ENCODE assay signal across 10 cellular contexts in the genomic region with DNA sequence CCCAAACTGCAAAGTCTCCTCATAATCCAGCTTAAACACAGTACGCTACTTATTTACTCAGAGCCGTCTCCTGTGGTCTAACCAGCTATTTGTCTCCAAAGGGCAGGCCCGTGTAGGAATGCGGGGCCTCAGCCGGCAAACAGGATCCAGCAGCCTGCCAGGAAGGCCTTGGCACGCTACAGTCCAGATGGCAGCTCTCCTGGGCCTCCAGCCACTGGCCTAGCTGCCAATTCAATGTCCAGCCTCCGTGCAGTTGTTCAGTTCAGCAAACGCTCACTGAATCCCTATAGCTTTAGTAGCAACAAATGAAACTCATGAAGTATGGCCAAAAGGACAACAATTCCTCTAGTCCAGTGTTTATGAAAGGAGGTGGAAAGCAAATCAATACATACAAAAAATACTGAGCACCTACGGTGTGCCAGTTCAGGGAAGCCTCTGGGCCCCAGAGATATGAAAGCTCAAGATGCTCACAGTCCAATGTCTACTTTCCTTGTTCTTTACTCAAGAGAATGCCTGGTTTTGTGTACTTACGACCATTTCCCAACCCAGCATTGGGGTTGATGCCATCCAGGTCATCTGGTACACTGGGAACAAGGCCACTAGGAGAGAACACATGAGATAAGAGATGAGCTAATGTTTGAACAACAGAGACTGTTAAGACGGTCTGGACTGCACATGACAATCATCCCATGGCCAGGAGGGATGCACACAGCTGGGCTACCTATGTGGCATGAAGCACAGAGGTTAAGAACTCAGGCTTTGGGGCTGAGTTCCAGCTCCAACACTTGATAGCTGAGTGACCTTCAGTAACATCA. TPM values are rescaled to one million over a fixed set of nuclear protein-coding genes. Genes with fewer than 3 reads are reported as not detected.
A peak's percentile ranks its signal among the peaks of the same experiment; 100 is the strongest.
DNase-seq lines count a peak whose midpoint lies in the region; ATAC-seq, FAIRE-seq and TF ChIP-seq lines count a peak whose summit lies in the region.
"Had no signal": no experiment of that assay in that cellular context is flagged by ENCODE, and none has a peak within 500 bp of the region (broad histone marks: within the 10 kb centered on the region; RNA-seq: fewer than 3 reads in every experiment).

No MANE protein-coding gene starts in this region.

- peaks cover 49% of the 10 kb centered on the region for H3K79me2 ChIP-seq in astrocyte (ENCODE audit: insufficient read depth, low read length)

- DNase-seq in astrocyte (ENCODE audit: low read depth) (peak; percentile 91), left cardiac atrium (peak; percentile 65), psoas muscle (peak; percentile 68 to 87), DMS114 treated with DMSO at 0.1 percent for 48 hours (lab: John Stamatoyannopoulos, UW; ENCODE audit: unreplicated experiment) (no peak), NCI-H2107 (lab: John Stamatoyannopoulos, UW) (no peak)
- no peak for DNase-seq in activated CD4-positive, alpha-beta T cell treated with anti-CD3 and anti-CD28 coated beads, Interleukin-2, amount 50 U/mL, for 1 hour
- DNase-seq: endodermal cell, NCI-H2171 had no signal

- FAIRE-seq in astrocyte (lab: Jason Lieb, UNC) = no peak

- H3K27ac ChIP-seq in C4-2B (peak overlapping the region; percentile 68), astrocyte (ENCODE audit: low read depth, low read length) (peak overlapping the region; percentile 41), psoas muscle (peak overlapping the region; percentile 76)

- H3K9ac ChIP-seq in astrocyte (ENCODE audit: low read length) = no peak overlapping the region

- peaks cover 17% of the 10 kb centered on the region for H3K36me3 ChIP-seq in astrocyte (ENCODE audit: insufficient read depth, low read length)
- peaks cover 14 to 52% of the 10 kb centered on the region in 2 donors for H3K36me3 ChIP-seq in psoas muscle (ENCODE audit: insufficient read depth in 1 of 2, low read depth in 1 of 2)

- H3K9me3 ChIP-seq in astrocyte (ENCODE audit: insufficient read depth, low read depth, low read length) (no peaks in the 10 kb centered on the region), psoas muscle (no peaks in the 10 kb centered on the region)

- H3K4me3 Mint-ChIP-seq in astrocyte (ENCODE audit: unreplicated experiment) = no peak overlapping the region
- H3K4me3 Mint-ChIP-seq: endodermal cell had no signal

- peak; percentile 93 to 95 for ATAC-seq in left cardiac atrium
- peak; percentile 93 to 97 (median 94) for ATAC-seq in psoas muscle
- no peak for ATAC-seq in HG03280 (IDR thresholded peaks at IDR 0.05; ENCODE audit: unreplicated experiment)

- peaks cover 2% of the 10 kb centered on the region for H3K4me1 Mint-ChIP-seq in astrocyte (ENCODE audit: low read depth, unreplicated experiment)

- peak overlapping the region; percentile 1 for H2AFZ ChIP-seq in astrocyte (ENCODE audit: low read depth, low read length)

- peak overlapping the region; percentile 43 for H3K4me2 ChIP-seq in astrocyte (ENCODE audit: low read length)

- no peak overlapping the region for H3K4me3 ChIP-seq in astrocyte (ENCODE audit: insufficient read depth, low read depth, low read length)
- H3K4me3 ChIP-seq in psoas muscle = no peak overlapping the region

- H3K4me1 ChIP-seq in astrocyte (ENCODE audit: insufficient read depth, low read length) (peaks cover 16% of the 10 kb centered on the region), psoas muscle (peaks cover 26% of the 10 kb centered on the region)

- no peaks in the 10 kb centered on the region for H3K27me3 ChIP-seq in astrocyte (ENCODE audit: insufficient read depth, low read length)
- no peaks in the 10 kb centered on the region for H3K27me3 ChIP-seq in psoas muscle (ENCODE audit: insufficient read depth in 3 of 3, low read length in 2 of 3)

- intact Hi-C loops in left cardiac atrium (cut with DNase I) = no loop called here
- intact Hi-C loops in psoas muscle (cut with DNase I) = no loop called here

- peaks cover 8% of the 10 kb centered on the region for H4K20me1 ChIP-seq in astrocyte (ENCODE audit: insufficient read depth, low read length)

- H3K27ac Mint-ChIP-seq in astrocyte (ENCODE audit: unreplicated experiment) = no peak overlapping the region
- H3K27ac Mint-ChIP-seq: endodermal cell had no signal

- no peaks in the 10 kb centered on the region for H3K27me3 Mint-ChIP-seq in astrocyte (ENCODE audit: low read depth, unreplicated experiment)

- 26 to 34% (median 33%) methylated on average over 11 of the region's 11 CpGs for WGBS in psoas muscle, 3 donors

- TF ChIP-seq CTCF in C4-2B (conservative IDR thresholded peaks at IDR 0.05) (no peak), astrocyte (IDR thresholded peaks at IDR 0.05; ENCODE audit: insufficient read depth, low read depth, low read length) (no peak), psoas muscle (IDR thresholded peaks at IDR 0.05) (no peak)

- no peaks in the 10 kb centered on the region for H3K9me3 Mint-ChIP-seq in astrocyte (ENCODE audit: unreplicated experiment)
- H3K9me3 Mint-ChIP-seq: endodermal cell had no signal

- H3K36me3 Mint-ChIP-seq in astrocyte (ENCODE audit: low read depth, unreplicated experiment) = peaks cover 5% of the 10 kb centered on the region

RNA-seq across cellular contexts. Expression of a gene that starts 8.3 kb away (rescaled TPM):
- total RNA-seq in astrocyte (26.6 and 36.3 TPM in 2 replicates), left cardiac atrium (10 to 100 TPM; 48.0 to 49.0 TPM), psoas muscle (10 to 100 TPM; 60.3 to 95.1 (median 73.3) TPM)
- polyA plus RNA-seq in psoas muscle = 10 to 100 TPM; 26.0 to 45.4 (median 40.9) TPM

Comparison
In these comparisons a context has a peak if more than half of its experiments do, and no peak if none do; other contexts are left out.
1. DNase-seq: peak in astrocyte (single experiment), left cardiac atrium (single experiment) and psoas muscle (2 of 2); none in activated CD4-positive, alpha-beta T cell treated with anti-CD3 and anti-CD28 coated beads, Interleukin-2, amount 50 U/mL, for 1 hour (single experiment), DMS114 treated with DMSO at 0.1 percent for 48 hours (single experiment) and NCI-H2107 (single experiment).
2. Peak in every context shown above with its lines, with median percentiles within 50 percentile points of each other: H3K27ac ChIP-seq.